1 cellular context compared by ENCODE assay signal in the genomic region with DNA sequence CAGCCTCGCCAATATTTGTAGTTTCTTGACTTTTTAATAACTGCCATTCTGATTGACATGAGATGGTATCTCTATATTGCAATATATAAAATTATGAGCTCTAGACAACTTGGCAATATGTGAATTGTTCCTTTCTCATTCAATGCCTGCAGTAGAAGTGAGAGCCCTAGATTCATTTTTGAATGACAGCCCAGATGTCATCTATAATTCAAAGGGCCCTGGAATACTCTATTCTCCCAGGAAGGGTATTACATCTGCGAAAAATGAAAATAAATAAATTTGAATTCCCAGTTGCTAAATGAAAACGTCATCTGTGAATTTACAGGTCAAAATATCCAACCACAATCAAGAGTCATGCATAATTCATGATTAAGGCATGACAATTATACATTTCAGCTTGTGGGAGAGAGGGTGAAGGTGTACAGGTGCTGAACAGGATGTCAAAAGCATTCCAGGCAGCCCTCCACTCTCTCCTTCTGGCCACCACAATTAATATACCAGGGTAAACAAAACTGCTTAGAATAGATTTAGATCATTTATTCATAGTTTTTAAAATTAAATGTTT.
A peak's percentile ranks its signal among the peaks of the same experiment; 100 is the strongest.
TF ChIP-seq lines count a peak whose summit lies in the region.

No MANE protein-coding gene starts in this region.

TF ChIP-seq in neural cell, 6 proteins besides CTCF, POLR2A, EP300 and RAD21 (continued from another document):
- TF ChIP-seq, protein P1, sequence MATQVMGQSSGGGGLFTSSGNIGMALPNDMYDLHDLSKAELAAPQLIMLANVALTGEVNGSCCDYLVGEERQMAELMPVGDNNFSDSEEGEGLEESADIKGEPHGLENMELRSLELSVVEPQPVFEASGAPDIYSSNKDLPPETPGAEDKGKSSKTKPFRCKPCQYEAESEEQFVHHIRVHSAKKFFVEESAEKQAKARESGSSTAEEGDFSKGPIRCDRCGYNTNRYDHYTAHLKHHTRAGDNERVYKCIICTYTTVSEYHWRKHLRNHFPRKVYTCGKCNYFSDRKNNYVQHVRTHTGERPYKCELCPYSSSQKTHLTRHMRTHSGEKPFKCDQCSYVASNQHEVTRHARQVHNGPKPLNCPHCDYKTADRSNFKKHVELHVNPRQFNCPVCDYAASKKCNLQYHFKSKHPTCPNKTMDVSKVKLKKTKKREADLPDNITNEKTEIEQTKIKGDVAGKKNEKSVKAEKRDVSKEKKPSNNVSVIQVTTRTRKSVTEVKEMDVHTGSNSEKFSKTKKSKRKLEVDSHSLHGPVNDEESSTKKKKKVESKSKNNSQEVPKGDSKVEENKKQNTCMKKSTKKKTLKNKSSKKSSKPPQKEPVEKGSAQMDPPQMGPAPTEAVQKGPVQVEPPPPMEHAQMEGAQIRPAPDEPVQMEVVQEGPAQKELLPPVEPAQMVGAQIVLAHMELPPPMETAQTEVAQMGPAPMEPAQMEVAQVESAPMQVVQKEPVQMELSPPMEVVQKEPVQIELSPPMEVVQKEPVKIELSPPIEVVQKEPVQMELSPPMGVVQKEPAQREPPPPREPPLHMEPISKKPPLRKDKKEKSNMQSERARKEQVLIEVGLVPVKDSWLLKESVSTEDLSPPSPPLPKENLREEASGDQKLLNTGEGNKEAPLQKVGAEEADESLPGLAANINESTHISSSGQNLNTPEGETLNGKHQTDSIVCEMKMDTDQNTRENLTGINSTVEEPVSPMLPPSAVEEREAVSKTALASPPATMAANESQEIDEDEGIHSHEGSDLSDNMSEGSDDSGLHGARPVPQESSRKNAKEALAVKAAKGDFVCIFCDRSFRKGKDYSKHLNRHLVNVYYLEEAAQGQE (IDR thresholded peaks at IDR 0.05; ENCODE audit: borderline replicate concordance), result peak; percentile 83
